8 cellular contexts compared by ENCODE assay signal in genomic region chr16:29815793-29816693, GRCh38. TPM values are rescaled to one million over a fixed set of nuclear protein-coding genes. Genes with fewer than 3 reads are reported as not detected.
DNase-seq lines count a peak whose midpoint lies in the region; ATAC-seq and TF ChIP-seq lines count a peak whose summit lies in the region.

PAGR1 (plus strand) TSS chr16:29816152; CDS start chr16:29816526, 374 bp downstream.

- H3K4me3 ChIP-seq in left lung: peak within 1 kb of the TSS; percentile 75 to 84

- H3K36me3 ChIP-seq in left lung: peaks cover 0 to 9% of the 10 kb centered on the region in 2 donors

- peaks cover 76% of the 10 kb centered on the region for H3K4me1 Mint-ChIP-seq in dendritic cell treated with granulocyte-macrophage colony-stimulating factor and Interleukin-4, amounts not matched to agents 40 ng/mL and 50 ng/mL, for 4 days (ENCODE audit: low read depth)

- H3K27me3 ChIP-seq in left lung: peaks cover 0 to 20% of the 10 kb centered on the region in 2 donors

- peaks cover 36% of the 10 kb centered on the region for H3K27me3 Mint-ChIP-seq in dendritic cell treated with granulocyte-macrophage colony-stimulating factor and Interleukin-4, amounts not matched to agents 40 ng/mL and 50 ng/mL, for 4 days

- intact Hi-C loops in dendritic cell treated with granulocyte-macrophage colony-stimulating factor and Interleukin-4, amounts not matched to agents 40 ng/mL and 50 ng/mL, for 4 days (cut with micrococcal nuclease): loop anchor here (1.0 to 10.0 kb wide), 4 partner anchors 11 to 171 kb away; partner anchors contain the start of genes KIF22 and TAOK2
- intact Hi-C loops in left lung (cut with DNase I): no loop called here

- H3K9me3 ChIP-seq in left lung: no peaks in the 10 kb centered on the region

- TF ChIP-seq CTCF in left lung (IDR thresholded peaks at IDR 0.05): peak; percentile 71 to 88

- ATAC-seq in GM19324 (IDR thresholded peaks at IDR 0.05; ENCODE audit: low FRiP score, unreplicated experiment) (peak; percentile 75), HG03520 (IDR thresholded peaks at IDR 0.05; ENCODE audit: unreplicated experiment) (peak; percentile 53), left lung (peak; percentile 75)

- no peaks in the 10 kb centered on the region for H3K9me3 Mint-ChIP-seq in dendritic cell treated with granulocyte-macrophage colony-stimulating factor and Interleukin-4, amounts not matched to agents 40 ng/mL and 50 ng/mL, for 4 days

- DNase-seq in C1 segment of cervical spinal cord (lab: John Stamatoyannopoulos, UW): peak; percentile 87 to 99 (median 98)
- DNase-seq in NCI-H69 (lab: John Stamatoyannopoulos, UW): peak; percentile 100
- DNase-seq in activated CD4-positive, alpha-beta T cell treated with anti-CD3 and anti-CD28 coated beads, Interleukin-2, amount 50 U/mL, for 1 hour: peak; percentile 98
- DNase-seq in left lung: peak; percentile 99
- peak; percentile 96 for DNase-seq in stimulated activated CD4-positive, alpha-beta T cell treated with anti-CD3 and anti-CD28 coated beads, Interleukin-4, amount 100 ng/mL, for 1 hour

- H3K4me1 ChIP-seq in left lung: peaks cover 26 to 74% of the 10 kb centered on the region in 2 donors

- peak within 1 kb of the TSS; percentile 96 for H3K4me3 Mint-ChIP-seq in dendritic cell treated with granulocyte-macrophage colony-stimulating factor and Interleukin-4, amounts not matched to agents 40 ng/mL and 50 ng/mL, for 4 days

- H3K27ac Mint-ChIP-seq in dendritic cell treated with granulocyte-macrophage colony-stimulating factor and Interleukin-4, amounts not matched to agents 40 ng/mL and 50 ng/mL, for 4 days: peak within 1 kb of the TSS; percentile 98

- H3K36me3 Mint-ChIP-seq in dendritic cell treated with granulocyte-macrophage colony-stimulating factor and Interleukin-4, amounts not matched to agents 40 ng/mL and 50 ng/mL, for 4 days (ENCODE audit: low read depth): peaks cover 51% of the 10 kb centered on the region

- H3K27ac ChIP-seq in left lung: peak within 1 kb of the TSS; percentile 97

RNA-seq across cellular contexts. Expression of gene PAGR1, which starts in this region (rescaled TPM):
- total RNA-seq in left lung: 10 to 100 TPM; 16.4 to 23.1 TPM

Comparison
In these comparisons a context has a peak if more than half of its experiments do, and no peak if none do; other contexts are left out.
1. Peak in every context shown above with its lines: DNase-seq, ATAC-seq, H3K4me3 ChIP-seq and H3K27ac ChIP-seq.